ENCODE assay signal across 8 cellular contexts in genomic region chr6:26235240-26235730, GRCh38.
DNase-seq lines count a peak whose midpoint lies in the region; ATAC-seq and TF ChIP-seq lines count a peak whose summit lies in the region.

No MANE protein-coding gene starts in this region.

- peaks cover 12 to 30% (median 20%) of the 10 kb centered on the region in 3 donors for H3K4me1 Mint-ChIP-seq in naive B cell

- H3K9me3 Mint-ChIP-seq in naive B cell: peaks cover 0 to 16% (median 3%) of the 10 kb centered on the region in 7 donors

- H3K4me3 ChIP-seq in BLaER1 treated with 17β-estradiol and CSF1 and Interleukin-3, amounts not matched to agents 10 nM and 100 nM: peak overlapping the region; percentile 61 to 79 (median 72)
- peak overlapping the region; percentile 69 for H3K4me3 ChIP-seq in Karpas-422 (ENCODE audit: low read length)
- H3K4me3 ChIP-seq in mammary epithelial cell (replicated peaks in 1 of 3; ENCODE audit: insufficient read depth in 1 of 3, low read depth in 2 of 3, low read length in 3 of 3): peak overlapping the region; percentile 8 to 51 (median 45)

- H3K27ac ChIP-seq in BLaER1 treated with 17β-estradiol and CSF1 and Interleukin-3, amounts not matched to agents 10 nM and 100 nM: peak overlapping the region; percentile 67 to 97 (median 92); a peak in 21 of 22 replicates
- H3K27ac ChIP-seq in Karpas-422 (ENCODE audit: low read length): no peak overlapping the region
- peak overlapping the region; percentile 69 for H3K27ac ChIP-seq in mammary epithelial cell (ENCODE audit: insufficient read depth, low read depth, low read length)

- CTCF ChIA-PET in mammary epithelial cell (lab: Charles Lee; ENCODE audit: low non-redundant PET): no interaction called here

- peak overlapping the region; percentile 79 to 97 (median 92) for H3K9ac ChIP-seq in BLaER1 treated with 17β-estradiol and CSF1 and Interleukin-3, amounts not matched to agents 10 nM and 100 nM
- H3K9ac ChIP-seq in Karpas-422 (ENCODE audit: low read length) (peak overlapping the region; percentile 78), mammary epithelial cell (ENCODE audit: insufficient read depth, low read length) (peak overlapping the region; percentile 66)

- H4K20me1 ChIP-seq in BLaER1 treated with 17β-estradiol and CSF1 and Interleukin-3, amounts not matched to agents 10 nM and 100 nM: no peaks in the 10 kb centered on the region; a peak in 2 of 22 replicates
- H4K20me1 ChIP-seq in Karpas-422 (ENCODE audit: insufficient read depth, low read depth, low read length) (no peaks in the 10 kb centered on the region), mammary epithelial cell (ENCODE audit: insufficient read depth, low read length) (no peaks in the 10 kb centered on the region)

- DNase-seq in Karpas-422 (no peak), mammary epithelial cell (no peak), naive B cell (no peak), NCI-H2171 (lab: John Stamatoyannopoulos, UW) (no peak)
- no peak for DNase-seq in stimulated activated CD4-positive, alpha-beta T cell treated with anti-CD3 and anti-CD28 coated beads, Interleukin-2, amount 100 ng/mL, for 24 hours
- no peak for DNase-seq in stimulated activated CD4-positive, alpha-beta T cell treated with anti-CD3 and anti-CD28 coated beads, Interleukin-4, amount 100 ng/mL, for 1 hour

- BruUV-seq in mammary epithelial cell (replicated peaks; lab: Mats Ljungman, UMichigan): no TSS peak

- H3K27me3 Mint-ChIP-seq in naive B cell: no peaks in the 10 kb centered on the region

- peaks cover 0 to under 1% of the 10 kb centered on the region in 2 donors for H3K36me3 Mint-ChIP-seq in naive B cell

- 34% methylated on average over 5 of the region's 5 CpGs for WGBS in mammary epithelial cell (ENCODE audit: low coverage, missing lambda C conversion rate)

- no peaks in the 10 kb centered on the region for H3K9me2 ChIP-seq in Karpas-422 (replicated peaks; ENCODE audit: insufficient read depth, low read length)

- peaks cover 18 to 27% (median 21%) of the 10 kb centered on the region in 10 experiments for H3K4me1 ChIP-seq in BLaER1 treated with 17β-estradiol and CSF1 and Interleukin-3, amounts not matched to agents 10 nM and 100 nM
- H3K4me1 ChIP-seq in Karpas-422 (ENCODE audit: low read length) (peaks cover 24% of the 10 kb centered on the region), mammary epithelial cell (ENCODE audit: insufficient read depth, low read length) (peaks cover 7% of the 10 kb centered on the region)

- H3K4me3 Mint-ChIP-seq in naive B cell: peak overlapping the region; percentile 91 to 100 (median 98)

- ATAC-seq in naive B cell (ENCODE audit: low read depth in 2 of 2) (no peak), GM21390 (IDR thresholded peaks at IDR 0.05; ENCODE audit: unreplicated experiment) (no peak)

- H3K4me2 ChIP-seq in BLaER1 treated with 17β-estradiol and CSF1 and Interleukin-3, amounts not matched to agents 10 nM and 100 nM: peak overlapping the region; percentile 85 to 98 (median 96)
- peak overlapping the region; percentile 98 for H3K4me2 ChIP-seq in Karpas-422 (ENCODE audit: low read depth, low read length, poor library complexity, severe bottlenecking)
- H3K4me2 ChIP-seq in mammary epithelial cell (ENCODE audit: insufficient read depth, low read depth, low read length): peak overlapping the region; percentile 88

- peaks cover 8 to 16% (median 13%) of the 10 kb centered on the region in 11 experiments for H3K9me3 ChIP-seq in BLaER1 treated with 17β-estradiol and CSF1 and Interleukin-3, amounts not matched to agents 10 nM and 100 nM (replicated peaks in 1 of 11)
- H3K9me3 ChIP-seq in Karpas-422 (ENCODE audit: low read length) (no peaks in the 10 kb centered on the region), mammary epithelial cell (replicated peaks; ENCODE audit: insufficient read depth, low read length) (no peaks in the 10 kb centered on the region)

- peak overlapping the region; percentile 92 to 99 (median 97) for H3K27ac Mint-ChIP-seq in naive B cell

- no peaks in the 10 kb centered on the region for H3K36me3 ChIP-seq in BLaER1 treated with 17β-estradiol and CSF1 and Interleukin-3, amounts not matched to agents 10 nM and 100 nM
- no peaks in the 10 kb centered on the region for H3K36me3 ChIP-seq in Karpas-422 (ENCODE audit: insufficient read depth, low read length)
- no peaks in the 10 kb centered on the region for H3K36me3 ChIP-seq in mammary epithelial cell (ENCODE audit: insufficient read depth, low read length)

- no peaks in the 10 kb centered on the region for H3K79me2 ChIP-seq in Karpas-422 (ENCODE audit: low read length)
- H3K79me2 ChIP-seq in mammary epithelial cell (ENCODE audit: insufficient read depth, low read length): no peaks in the 10 kb centered on the region

- intact Hi-C loops in mammary epithelial cell (cut with micrococcal nuclease): loop anchor here (1.0 kb wide), 1 partner anchor 11 kb away; no protein-coding TSS in a partner anchor

- H3K27me3 ChIP-seq in BLaER1 treated with 17β-estradiol and CSF1 and Interleukin-3, amounts not matched to agents 10 nM and 100 nM: peaks cover 6 to 30% (median 15%) of the 10 kb centered on the region in 11 experiments
- H3K27me3 ChIP-seq in Karpas-422 (ENCODE audit: low read length) (no peaks in the 10 kb centered on the region), mammary epithelial cell (ENCODE audit: insufficient read depth, low read length) (no peaks in the 10 kb centered on the region)

- H2AFZ ChIP-seq in Karpas-422 (ENCODE audit: low read length) (peak overlapping the region; percentile 81), mammary epithelial cell (ENCODE audit: low read depth, low read length) (peak overlapping the region; percentile 81)

- no peak for TF ChIP-seq CTCF in mammary epithelial cell (conservative IDR thresholded peaks at IDR 0.05 in 1 of 2, IDR thresholded peaks at IDR 0.05 in 1 of 2; ENCODE audit: extremely low read depth in 1 of 2, insufficient read depth in 1 of 2, low read depth in 1 of 2, low read length in 2 of 2)

- dilution Hi-C loops in mammary epithelial cell (cut with HindIII; ENCODE audit: low sequenced_read_pairs): no loop called here

- in situ Hi-C loops in mammary epithelial cell (cut with MboI; ENCODE audit: low sequenced_read_pairs in 2 of 2): no loop called here
